Comparison of ENCODE assay signal across 4 cellular contexts in genomic region chr12:8221375-8221774, GRCh38. TPM values are rescaled to one million over a fixed set of nuclear protein-coding genes. Genes with fewer than 3 reads are reported as not detected.
"Had no signal": no experiment of that assay in that cellular context is flagged by ENCODE, and none has a peak within 500 bp of the region (broad histone marks: within the 10 kb centered on the region; RNA-seq: fewer than 3 reads in every experiment).

No MANE protein-coding gene starts in this region.

RNA-seq across cellular contexts. Expression of gene FAM90A1, which starts 6.0 kb away (rescaled TPM):
- total RNA-seq: left lobe of liver, omental fat pad, thoracic aorta, transverse colon had no signal
